ENCODE assay signal across 17 cellular contexts in genomic region chr1:93992954-93993353, GRCh38.
DNase-seq lines count a peak whose midpoint lies in the region; ATAC-seq, FAIRE-seq and TF ChIP-seq lines count a peak whose summit lies in the region.
"Had no signal": no experiment of that assay in that cellular context is flagged by ENCODE, and none has a peak within 500 bp of the region (broad histone marks: within the 10 kb centered on the region; RNA-seq: fewer than 3 reads in every experiment).

No MANE protein-coding gene starts in this region.

- H3K9me2 ChIP-seq in SK-N-SH: no peaks in the 10 kb centered on the region

- DNase-seq in SK-N-SH: no peak
- no peak for DNase-seq in mammary epithelial cell
- DNase-seq in small intestine: peak; percentile 28
- DNase-seq in naive thymus-derived CD4-positive, alpha-beta T cell: no peak
- DNase-seq in activated T-cell treated with anti-CD3 and anti-CD28 coated beads, Interleukin-2, amount 50 U/mL, for 48 hours: no peak
- DNase-seq in cerebellar cortex (ENCODE audit: low spot score): no peak
- DNase-seq: 8988T; CD8-positive, alpha-beta memory T cell; HCEC 1CT; Kasumi-1; MV-4-11; NCI-H1436 treated with DMSO at 0.1 percent for 48 hours; NCI-H2081; NCI-H510A treated with DMSO at 0.1 percent for 48 hours had no signal

- POLR2A ChIA-PET in SK-N-SH (lab: Yijun Ruan, JAX): interaction anchor here (0.6 kb wide), 1 partner anchor 312 kb away, joined by 3 read pairs; the partner anchor contains the start of gene BCAR3
- POLR2A ChIA-PET in naive thymus-derived CD4-positive, alpha-beta T cell (lab: Charles Lee): no interaction called here

- CTCF ChIA-PET in SK-N-SH (lab: Yijun Ruan, JAX) (no interaction called here), mammary epithelial cell (lab: Charles Lee; ENCODE audit: low non-redundant PET) (no interaction called here)
- CTCF ChIA-PET in naive thymus-derived CD4-positive, alpha-beta T cell (lab: Charles Lee): no interaction called here

- no peak overlapping the region for H3K4me3 Mint-ChIP-seq in naive thymus-derived CD4-positive, alpha-beta T cell

- WGBS in SK-N-SH (ENCODE audit: low lambda C conversion rate): 92% methylated on average over 10 of the region's 10 CpGs
- WGBS in mammary epithelial cell (ENCODE audit: low coverage, missing lambda C conversion rate): 75% methylated on average over 5 of the region's 10 CpGs
- 45% methylated on average over 10 of the region's 10 CpGs for WGBS in liver
- WGBS in small intestine, 3 donors: 24 to 74% (median 38%) methylated on average over 10 of the region's 10 CpGs

- no peaks in the 10 kb centered on the region for H3K36me3 Mint-ChIP-seq in naive thymus-derived CD4-positive, alpha-beta T cell
- H3K36me3 Mint-ChIP-seq: CD8-positive, alpha-beta memory T cell had no signal

- dilution Hi-C loops in mammary epithelial cell (cut with HindIII; ENCODE audit: low sequenced_read_pairs): no loop called here

- H3K27me3 ChIP-seq in SK-N-SH (ENCODE audit: insufficient read depth): no peaks in the 10 kb centered on the region
- H3K27me3 ChIP-seq in mammary epithelial cell (ENCODE audit: insufficient read depth, low read length): no peaks in the 10 kb centered on the region
- no peaks in the 10 kb centered on the region for H3K27me3 ChIP-seq in liver (ENCODE audit: control insufficient read depth in 4 of 4, insufficient read depth in 4 of 4, low read length in 3 of 4)
- H3K27me3 ChIP-seq in small intestine (ENCODE audit: control insufficient read depth in 2 of 2, insufficient read depth in 2 of 2, low read length in 2 of 2): peaks cover 0 to 3% of the 10 kb centered on the region in 2 donors
- H3K27me3 ChIP-seq in naive thymus-derived CD4-positive, alpha-beta T cell (ENCODE audit: control insufficient read depth in 2 of 2, insufficient read depth in 2 of 2, low read length in 2 of 2): no peaks in the 10 kb centered on the region
- H3K27me3 ChIP-seq: BLaER1 had no signal

- BruUV-seq in mammary epithelial cell (replicated peaks; lab: Mats Ljungman, UMichigan): no TSS peak

- H3K79me2 ChIP-seq in SK-N-SH (ENCODE audit: insufficient read depth) (no peaks in the 10 kb centered on the region), mammary epithelial cell (ENCODE audit: insufficient read depth, low read length) (no peaks in the 10 kb centered on the region)

- H3K27ac Mint-ChIP-seq in naive thymus-derived CD4-positive, alpha-beta T cell: no peak overlapping the region

- H3K4me2 ChIP-seq in SK-N-SH (peak overlapping the region; percentile 64; the same call in 1 of the 2 replicates), mammary epithelial cell (ENCODE audit: insufficient read depth, low read depth, low read length) (peak overlapping the region; percentile 63)

- intact Hi-C loops in mammary epithelial cell (cut with micrococcal nuclease): no loop called here
- intact Hi-C loops in naive thymus-derived CD4-positive, alpha-beta T cell (cut with micrococcal nuclease): no loop called here

- FAIRE-seq in small intestine (lab: Jason Lieb, UNC): no peak

- H3K9me3 ChIP-seq in SK-N-SH (no peaks in the 10 kb centered on the region), mammary epithelial cell (replicated peaks; ENCODE audit: insufficient read depth, low read length) (no peaks in the 10 kb centered on the region), liver (ENCODE audit: control insufficient read depth in 4 of 4, low read length in 3 of 4) (no peaks in the 10 kb centered on the region), small intestine (ENCODE audit: control insufficient read depth, low read depth) (no peaks in the 10 kb centered on the region)
- no peaks in the 10 kb centered on the region for H3K9me3 ChIP-seq in naive thymus-derived CD4-positive, alpha-beta T cell (ENCODE audit: control insufficient read depth in 2 of 3, low read length in 3 of 3)
- H3K9me3 ChIP-seq: BLaER1 had no signal

- no peaks in the 10 kb centered on the region for H3K9me3 Mint-ChIP-seq in naive thymus-derived CD4-positive, alpha-beta T cell
- H3K9me3 Mint-ChIP-seq: CD8-positive, alpha-beta memory T cell had no signal

- H3K4me1 ChIP-seq in SK-N-SH (ENCODE audit: control insufficient read depth in 1 of 2, insufficient read depth in 2 of 2, low read depth in 1 of 2, low read length in 1 of 2) (peaks cover 4 to 15% of the 10 kb centered on the region in 2 experiments; a peak in 2 of 4 replicates), mammary epithelial cell (ENCODE audit: insufficient read depth, low read length) (peaks cover 83% of the 10 kb centered on the region), liver (ENCODE audit: control insufficient read depth in 4 of 4, insufficient read depth in 4 of 4, low read length in 3 of 4) (peaks cover 0 to 18% (median 4%) of the 10 kb centered on the region in 4 donors), small intestine (ENCODE audit: control insufficient read depth in 2 of 2, insufficient read depth in 1 of 2, low read depth in 1 of 2, low read length in 1 of 2) (no peaks in the 10 kb centered on the region)
- no peaks in the 10 kb centered on the region for H3K4me1 ChIP-seq in naive thymus-derived CD4-positive, alpha-beta T cell (ENCODE audit: control insufficient read depth in 2 of 2, insufficient read depth in 2 of 2, low read length in 2 of 2)

- H4K20me1 ChIP-seq in SK-N-SH (ENCODE audit: insufficient read depth): no peaks in the 10 kb centered on the region
- H4K20me1 ChIP-seq in mammary epithelial cell (ENCODE audit: insufficient read depth, low read length): no peaks in the 10 kb centered on the region
- H4K20me1 ChIP-seq: BLaER1 had no signal

- H3F3A ChIP-seq in SK-N-SH (replicated peaks; ENCODE audit: insufficient read depth): peaks cover 13% of the 10 kb centered on the region

- no peak for ATAC-seq in SK-N-SH treated with all-trans-retinoic acid at 6 μM for 48 hours
- no peak for ATAC-seq in naive thymus-derived CD4-positive, alpha-beta T cell

- no peak for TF ChIP-seq EP300 in SK-N-SH (IDR thresholded peaks at IDR 0.05; ENCODE audit: borderline replicate concordance in 1 of 2, low read depth in 1 of 2, low read length in 1 of 2)

- in situ Hi-C loops in mammary epithelial cell (cut with MboI; ENCODE audit: low sequenced_read_pairs in 2 of 2): no loop called here

- peaks cover 0 to 5% (median 0%) of the 10 kb centered on the region in 7 donors for H3K4me1 Mint-ChIP-seq in naive thymus-derived CD4-positive, alpha-beta T cell

- H3K36me3 ChIP-seq in SK-N-SH (replicated peaks in 1 of 2; ENCODE audit: control insufficient read depth in 1 of 2, insufficient read depth in 2 of 2, low read length in 1 of 2) (no peaks in the 10 kb centered on the region), mammary epithelial cell (ENCODE audit: insufficient read depth, low read length) (no peaks in the 10 kb centered on the region), liver (ENCODE audit: control insufficient read depth in 4 of 4, insufficient read depth in 3 of 4, low read depth in 1 of 4, low read length in 3 of 4) (no peaks in the 10 kb centered on the region), small intestine (ENCODE audit: control insufficient read depth in 2 of 2, insufficient read depth in 2 of 2, low read length in 2 of 2) (no peaks in the 10 kb centered on the region)
- no peaks in the 10 kb centered on the region for H3K36me3 ChIP-seq in naive thymus-derived CD4-positive, alpha-beta T cell (ENCODE audit: control insufficient read depth in 2 of 3, insufficient read depth in 3 of 3, low read length in 3 of 3)
- H3K36me3 ChIP-seq: BLaER1 had no signal

- H3K9ac ChIP-seq in SK-N-SH: no peak overlapping the region
- H3K9ac ChIP-seq in mammary epithelial cell (ENCODE audit: insufficient read depth, low read length): no peak overlapping the region
- peak overlapping the region in 1 of 2 donors; percentile 34 for H3K9ac ChIP-seq in liver (ENCODE audit: low read depth in 1 of 2, low read length in 2 of 2)
- H3K9ac ChIP-seq: BLaER1 had no signal

- H2AFZ ChIP-seq in SK-N-SH (ENCODE audit: low read depth): no peak overlapping the region
- H2AFZ ChIP-seq in mammary epithelial cell (ENCODE audit: low read depth, low read length): peak overlapping the region; percentile 57

- H3K4me3 ChIP-seq in SK-N-SH (ENCODE audit: low read depth in 2 of 2, low read length in 1 of 2) (no peak overlapping the region), mammary epithelial cell (replicated peaks in 1 of 3; ENCODE audit: insufficient read depth in 1 of 3, low read depth in 2 of 3, low read length in 3 of 3) (no peak overlapping the region), liver (ENCODE audit: low read depth in 1 of 3, low read length in 3 of 3) (peak overlapping the region in 2 of 3 donors; percentile 3 to 33), small intestine (ENCODE audit: low read depth in 1 of 2, low read length in 2 of 2) (peak overlapping the region in 1 of 2 donors; percentile 37)
- H3K4me3 ChIP-seq in naive thymus-derived CD4-positive, alpha-beta T cell (ENCODE audit: low read length): no peak overlapping the region
- H3K4me3 ChIP-seq: BLaER1 had no signal

- TF ChIP-seq CTCF in SK-N-SH (IDR thresholded peaks at IDR 0.05) (no peak), mammary epithelial cell (conservative IDR thresholded peaks at IDR 0.05 in 1 of 2, IDR thresholded peaks at IDR 0.05 in 1 of 2; ENCODE audit: extremely low read depth in 1 of 2, insufficient read depth in 1 of 2, low read depth in 1 of 2, low read length in 2 of 2) (no peak), liver (IDR thresholded peaks at IDR 0.05; ENCODE audit: low read depth, low read length, missing input control) (no peak)

- peaks cover 14 to 38% (median 29%) of the 10 kb centered on the region in 5 donors for H3K27me3 Mint-ChIP-seq in naive thymus-derived CD4-positive, alpha-beta T cell

- TF ChIP-seq RAD21 in SK-N-SH (IDR thresholded peaks at IDR 0.05; ENCODE audit: low read length): no peak
- peak; percentile 35 to 48 for TF ChIP-seq RAD21 in liver (IDR thresholded peaks at IDR 0.05)

- H3K27ac ChIP-seq in SK-N-SH (ENCODE audit: low read depth in 2 of 2, low read length in 1 of 2) (peak overlapping the region in 1 of 2 experiments; percentile 46; a peak in 1 of 4 replicates), mammary epithelial cell (ENCODE audit: insufficient read depth, low read depth, low read length) (peak overlapping the region; percentile 65), liver (ENCODE audit: low read depth in 1 of 2, low read length in 2 of 2) (peak overlapping the region; percentile 51 to 76), small intestine (ENCODE audit: low read depth in 1 of 2, low read length in 1 of 2) (no peak overlapping the region)
- H3K27ac ChIP-seq in naive thymus-derived CD4-positive, alpha-beta T cell (ENCODE audit: low read depth, low read length): no peak overlapping the region
- H3K27ac ChIP-seq: BLaER1 had no signal

TF ChIP-seq in SK-N-SH treated with all-trans-retinoic acid at 6 μM for 48 hours, 23 proteins besides CTCF, POLR2A, EP300 and RAD21 (continues in another document):
- no peak for TF ChIP-seq ISL1 (CRISPR knock-in tag; IDR thresholded peaks at IDR 0.05)
- no peak for TF ChIP-seq SNAI2 (CRISPR knock-in tag; IDR thresholded peaks at IDR 0.05)

Comparison
In these comparisons a context has a peak if more than half of its experiments do, and no peak if none do; other contexts are left out.
1. H3K27ac ChIP-seq: peak in mammary epithelial cell (single experiment) and liver (2 of 2); none in small intestine (0 of 2) and naive thymus-derived CD4-positive, alpha-beta T cell (single experiment).
2. H3K4me3 ChIP-seq: peak in liver (2 of 3); none in SK-N-SH (0 of 2), mammary epithelial cell (0 of 3) and naive thymus-derived CD4-positive, alpha-beta T cell (single experiment).